In genomic region chr20:62837091-62837490, GRCh38 we compare ENCODE assay signal across 20 cellular contexts. TPM values are rescaled to one million over a fixed set of nuclear protein-coding genes. Genes with fewer than 3 reads are reported as not detected.
DNase-seq lines count a peak whose midpoint lies in the region; ATAC-seq and TF ChIP-seq lines count a peak whose summit lies in the region.
"Had no signal": no experiment of that assay in that cellular context is flagged by ENCODE, and none has a peak within 500 bp of the region (broad histone marks: within the 10 kb centered on the region; RNA-seq: fewer than 3 reads in every experiment).

No MANE protein-coding gene starts in this region.

- no peak for TF ChIP-seq POLR2A in Peyer's patch (IDR thresholded peaks at IDR 0.05)

- no peaks in the 10 kb centered on the region for H4K20me1 ChIP-seq in KMS-11 (ENCODE audit: insufficient read depth)

- H3K27me3 ChIP-seq in KMS-11 (ENCODE audit: insufficient read depth, low read depth) (no peaks in the 10 kb centered on the region), Peyer's patch (no peaks in the 10 kb centered on the region)

- H3K36me3 ChIP-seq in KMS-11 (ENCODE audit: insufficient read depth) = no peaks in the 10 kb centered on the region
- no peaks in the 10 kb centered on the region for H3K36me3 ChIP-seq in Peyer's patch

- H3K4me2 ChIP-seq in KMS-11 = no peak overlapping the region; the same call in 1 of the 2 replicates

- no peaks in the 10 kb centered on the region for H3K9me3 ChIP-seq in Peyer's patch

- H3K36me3 Mint-ChIP-seq in stimulated activated memory B cell treated with anti-CD40 and anti-IgM and Interleukin-4, amounts not matched to agents 10 μg/mL and 1 μg/mL and 100 μg/mL, for 72 hours = peaks cover 12% of the 10 kb centered on the region
- H3K36me3 Mint-ChIP-seq: CD8-positive, alpha-beta memory T cell had no signal

- H3K27me3 Mint-ChIP-seq in stimulated activated memory B cell treated with anti-CD40 and anti-IgM and Interleukin-4, amounts not matched to agents 10 μg/mL and 1 μg/mL and 100 μg/mL, for 72 hours = no peaks in the 10 kb centered on the region

- peaks cover 62% of the 10 kb centered on the region for H3K4me1 Mint-ChIP-seq in stimulated activated memory B cell treated with anti-CD40 and anti-IgM and Interleukin-4, amounts not matched to agents 10 μg/mL and 1 μg/mL and 100 μg/mL, for 72 hours

- H3K4me3 ChIP-seq in KMS-11 (IDR thresholded peaks at IDR 0.05; ENCODE audit: insufficient read depth, low read depth, low read length) = no peak overlapping the region
- H3K4me3 ChIP-seq in Peyer's patch = no peak overlapping the region
- H3K4me3 ChIP-seq: GM12878, SK-N-MC had no signal

- H3K4me1 ChIP-seq in KMS-11 (ENCODE audit: low read depth, poor library complexity, severe bottlenecking) = peaks cover 42% of the 10 kb centered on the region
- peaks cover 2 to 13% (median 7%) of the 10 kb centered on the region in 4 donors for H3K4me1 ChIP-seq in Peyer's patch

- peak overlapping the region; percentile 66 for H3K27ac ChIP-seq in C4-2B
- peak overlapping the region; percentile 96 for H3K27ac ChIP-seq in KMS-11
- peak overlapping the region; percentile 72; the same call in 1 of the 2 replicates for H3K27ac ChIP-seq in VCaP
- peak overlapping the region in 2 of 4 donors; percentile 74 to 77 for H3K27ac ChIP-seq in Peyer's patch
- H3K27ac ChIP-seq: SK-N-MC had no signal

- H3K27ac Mint-ChIP-seq in stimulated activated memory B cell treated with anti-CD40 and anti-IgM and Interleukin-4, amounts not matched to agents 10 μg/mL and 1 μg/mL and 100 μg/mL, for 72 hours = peak overlapping the region; percentile 93
- H3K27ac Mint-ChIP-seq: CD8-positive, alpha-beta memory T cell had no signal

- H3K9me3 Mint-ChIP-seq in stimulated activated memory B cell treated with anti-CD40 and anti-IgM and Interleukin-4, amounts not matched to agents 10 μg/mL and 1 μg/mL and 100 μg/mL, for 72 hours = no peaks in the 10 kb centered on the region
- H3K9me3 Mint-ChIP-seq: CD8-positive, alpha-beta memory T cell had no signal

- DNase-seq in AG08395 (ENCODE audit: low spot score) = no peak
- no peak for DNase-seq in Peyer's patch
- DNase-seq: CD8-positive, alpha-beta memory T cell; DMS53; EL; HCEC 1CT; KBM-7; NCI-H1417 treated with DMSO at 0.1 percent for 48 hours; NCI-H187 treated with DMSO at 0.1 percent for 48 hours; NCI-H226; NCI-H524; NCI-H82; SHP77 had no signal

- no peak overlapping the region for H3K4me3 Mint-ChIP-seq in stimulated activated memory B cell treated with anti-CD40 and anti-IgM and Interleukin-4, amounts not matched to agents 10 μg/mL and 1 μg/mL and 100 μg/mL, for 72 hours
- H3K4me3 Mint-ChIP-seq: CD8-positive, alpha-beta memory T cell had no signal

- H2AFZ ChIP-seq in KMS-11 (ENCODE audit: low read depth) = no peak overlapping the region

- no peak for ATAC-seq in stimulated activated memory B cell treated with anti-CD40 and anti-IgM and Interleukin-4, amounts not matched to agents 10 μg/mL and 1 μg/mL and 100 μg/mL, for 72 hours
- no peak for ATAC-seq in HG02852 (IDR thresholded peaks at IDR 0.05; ENCODE audit: unreplicated experiment)

- no peak overlapping the region for H3K9ac ChIP-seq in KMS-11

- H3K79me2 ChIP-seq in KMS-11 (ENCODE audit: insufficient read depth, low read depth) = no peaks in the 10 kb centered on the region

- TF ChIP-seq CTCF in C4-2B (conservative IDR thresholded peaks at IDR 0.05) (no peak), KMS-11 (conservative IDR thresholded peaks at IDR 0.05; ENCODE audit: low read depth, low read length) (no peak), VCaP (conservative IDR thresholded peaks at IDR 0.05) (no peak), Peyer's patch (IDR thresholded peaks at IDR 0.05) (no peak)

RNA-seq across cellular contexts. Expression of gene COL9A3, which starts 20.2 kb away (rescaled TPM):
- 10 to 100 TPM in 1 of 4 donors, 1 to 10 TPM in 3; 3.3 to 19.8 (median 4.1) TPM for total RNA-seq in Peyer's patch
- total RNA-seq: CD8-positive, alpha-beta memory T cell had no signal

RNA-seq across cellular contexts. Expression of gene TCFL5, which starts 24.5 kb away (rescaled TPM):
- 1 to 10 TPM; 2.6 to 6.6 (median 5.0) TPM for total RNA-seq in Peyer's patch

RNA-seq across cellular contexts. Expression of gene OGFR, which starts 32.5 kb away (rescaled TPM):
- 10 to 100 TPM; 73.3 to 88.3 (median 76.3) TPM for total RNA-seq in Peyer's patch

RNA-seq across cellular contexts. Expression of gene MRGBP, which starts 40.8 kb away (rescaled TPM):
- 10 to 100 TPM; 11.6 to 15.4 (median 13.3) TPM for total RNA-seq in Peyer's patch
